18 cellular contexts compared by ENCODE assay signal in the genomic region with DNA sequence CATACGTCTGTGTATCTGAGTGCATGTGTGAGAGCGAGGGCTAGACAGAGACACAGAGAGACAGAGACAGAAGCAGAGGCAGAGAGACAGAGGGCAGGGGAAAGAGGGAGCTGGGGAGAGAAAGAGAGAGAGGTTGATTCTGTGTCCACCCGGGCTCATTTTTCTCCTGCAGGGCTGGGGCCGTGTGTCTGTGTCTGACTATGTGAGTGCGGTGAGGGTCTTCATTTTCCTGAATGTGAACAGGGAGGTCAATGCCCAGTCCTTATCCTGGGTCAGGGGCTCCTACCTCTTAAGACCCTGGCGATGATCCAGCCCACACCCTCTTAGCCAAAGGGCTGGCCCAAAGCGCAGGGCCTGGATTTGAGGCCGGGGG. TPM values are rescaled to one million over a fixed set of nuclear protein-coding genes. Genes with fewer than 3 reads are reported as not detected.
DNase-seq lines count a peak whose midpoint lies in the region; TF ChIP-seq lines count a peak whose summit lies in the region.
"Had no signal": no experiment of that assay in that cellular context is flagged by ENCODE, and none has a peak within 500 bp of the region (broad histone marks: within the 10 kb centered on the region; RNA-seq: fewer than 3 reads in every experiment).

No MANE protein-coding gene starts in this region.

- CTCF ChIA-PET in mammary epithelial cell (lab: Charles Lee; ENCODE audit: low non-redundant PET), result no interaction called here

- dilution Hi-C loops in mammary epithelial cell (cut with HindIII; ENCODE audit: low sequenced_read_pairs), result no loop called here

- peaks cover 50% of the 10 kb centered on the region; the same call in 1 of the 2 replicates for H3K27me3 ChIP-seq in BLaER1
- peaks cover 25% of the 10 kb centered on the region for H3K27me3 ChIP-seq in smooth muscle cell (ENCODE audit: low read depth)
- H3K27me3 ChIP-seq in mammary epithelial cell (ENCODE audit: insufficient read depth, low read length), result peaks cover 2% of the 10 kb centered on the region
- H3K27me3 ChIP-seq: ovary had no signal

- H3K4me1 ChIP-seq in BLaER1, result peaks cover 72% of the 10 kb centered on the region
- no peaks in the 10 kb centered on the region for H3K4me1 ChIP-seq in smooth muscle cell (ENCODE audit: low read depth)
- no peaks in the 10 kb centered on the region for H3K4me1 ChIP-seq in mammary epithelial cell (ENCODE audit: insufficient read depth, low read length)

- no peak overlapping the region for H3K4me3 ChIP-seq in BLaER1
- peak overlapping the region; percentile 57 for H3K4me3 ChIP-seq in iPS-18c (ENCODE audit: insufficient read depth, low read depth, low read length)
- peak overlapping the region; percentile 45 for H3K4me3 ChIP-seq in smooth muscle cell
- H3K4me3 ChIP-seq in mammary epithelial cell (replicated peaks in 1 of 3; ENCODE audit: insufficient read depth in 1 of 3, low read depth in 2 of 3, low read length in 3 of 3), result no peak overlapping the region
- H3K4me3 ChIP-seq: BLaER1 treated with 17β-estradiol and CSF1 and Interleukin-3, amounts not matched to agents 10 nM and 100 nM had no signal

- H2AFZ ChIP-seq in smooth muscle cell (ENCODE audit: low read depth), result no peak overlapping the region
- no peak overlapping the region for H2AFZ ChIP-seq in mammary epithelial cell (ENCODE audit: low read depth, low read length)

- H3K79me2 ChIP-seq in smooth muscle cell (ENCODE audit: low read depth) (no peaks in the 10 kb centered on the region), mammary epithelial cell (ENCODE audit: insufficient read depth, low read length) (no peaks in the 10 kb centered on the region)

- BruUV-seq in mammary epithelial cell (replicated peaks; lab: Mats Ljungman, UMichigan), result no TSS peak

- H3F3A ChIP-seq in smooth muscle cell (ENCODE audit: low read depth), result no peaks in the 10 kb centered on the region

- peak overlapping the region in 4 of 5 experiments; percentile 44 to 99 (median 76) for H3K27ac Mint-ChIP-seq in brain
- H3K27ac Mint-ChIP-seq: activated naive CD8-positive, alpha-beta T cell treated with anti-CD3 and anti-CD28 coated beads, Interleukin-2, amount 10 ng/mL, durations not matched to agents 7 days and 5 days had no signal

- peak overlapping the region; percentile 70; the same call in 1 of the 2 replicates for H3K4me2 ChIP-seq in BLaER1
- H3K4me2 ChIP-seq in smooth muscle cell, result peak overlapping the region; percentile 84
- H3K4me2 ChIP-seq in mammary epithelial cell (ENCODE audit: insufficient read depth, low read depth, low read length), result no peak overlapping the region

- DNase-seq in smooth muscle cell (lab: John Stamatoyannopoulos, UW; ENCODE audit: unreplicated experiment) (no peak), NCI-H524 (lab: John Stamatoyannopoulos, UW) (no peak), EL (no peak), mammary epithelial cell (no peak), MV-4-11 (lab: John Stamatoyannopoulos, UW) (no peak)
- DNase-seq: activated naive CD8-positive, alpha-beta T cell treated with anti-CD3 and anti-CD28 coated beads, Interleukin-2, amount 10 ng/mL, durations not matched to agents 7 days and 5 days; effector memory CD4-positive, alpha-beta T cell; kidney glomerular epithelial cell; NCI-H1417 treated with DMSO at 0.1 percent for 48 hours; NCI-H2171 treated with DMSO at 0.1 percent for 48 hours; NCI-H82; ovary; stimulated activated CD4-positive, alpha-beta T cell treated with anti-CD3 and anti-CD28 coated beads, Interleukin-2, amount 100 ng/mL, for 24 hours; T-helper 9 cell had no signal

- intact Hi-C loops in mammary epithelial cell (cut with micrococcal nuclease), result no loop called here

- H3K9me3 Mint-ChIP-seq in brain, result peaks cover 0 to 75% (median 5%) of the 10 kb centered on the region in 5 experiments
- H3K9me3 Mint-ChIP-seq: activated naive CD8-positive, alpha-beta T cell treated with anti-CD3 and anti-CD28 coated beads, Interleukin-2, amount 10 ng/mL, durations not matched to agents 7 days and 5 days had no signal

- in situ Hi-C loops in mammary epithelial cell (cut with MboI; ENCODE audit: low sequenced_read_pairs in 2 of 2), result no loop called here

- no peaks in the 10 kb centered on the region for H3K36me3 ChIP-seq in BLaER1
- H3K36me3 ChIP-seq in smooth muscle cell (ENCODE audit: low read depth), result no peaks in the 10 kb centered on the region
- H3K36me3 ChIP-seq in mammary epithelial cell (ENCODE audit: insufficient read depth, low read length), result no peaks in the 10 kb centered on the region
- H3K36me3 ChIP-seq: BLaER1 treated with 17β-estradiol and CSF1 and Interleukin-3, amounts not matched to agents 10 nM and 100 nM; ovary had no signal

- H3K27ac ChIP-seq in BLaER1, result no peak overlapping the region
- no peak overlapping the region for H3K27ac ChIP-seq in smooth muscle cell (ENCODE audit: low read depth)
- H3K27ac ChIP-seq in mammary epithelial cell (ENCODE audit: insufficient read depth, low read depth, low read length), result no peak overlapping the region
- H3K27ac ChIP-seq: BLaER1 treated with 17β-estradiol and CSF1 and Interleukin-3, amounts not matched to agents 10 nM and 100 nM; ovary had no signal

- H3K4me1 Mint-ChIP-seq in brain, result peaks cover 68% of the 10 kb centered on the region

- peak overlapping the region in 4 of 5 experiments; percentile 62 to 93 (median 88) for H3K4me3 Mint-ChIP-seq in brain
- H3K4me3 Mint-ChIP-seq: activated naive CD8-positive, alpha-beta T cell treated with anti-CD3 and anti-CD28 coated beads, Interleukin-2, amount 10 ng/mL, durations not matched to agents 7 days and 5 days had no signal

- H4K20me1 ChIP-seq in BLaER1 (no peaks in the 10 kb centered on the region), smooth muscle cell (ENCODE audit: low read depth) (no peaks in the 10 kb centered on the region), mammary epithelial cell (ENCODE audit: insufficient read depth, low read length) (no peaks in the 10 kb centered on the region)
- H4K20me1 ChIP-seq: BLaER1 treated with 17β-estradiol and CSF1 and Interleukin-3, amounts not matched to agents 10 nM and 100 nM had no signal

- TF ChIP-seq CTCF in brain (conservative IDR thresholded peaks at IDR 0.05) (no peak), smooth muscle cell (IDR thresholded peaks at IDR 0.05; ENCODE audit: borderline replicate concordance, insufficient read depth, poor library complexity, severe bottlenecking) (no peak), mammary epithelial cell (conservative IDR thresholded peaks at IDR 0.05 in 1 of 2, IDR thresholded peaks at IDR 0.05 in 1 of 2; ENCODE audit: extremely low read depth in 1 of 2, insufficient read depth in 1 of 2, low read depth in 1 of 2, low read length in 2 of 2) (no peak)

- WGBS in smooth muscle cell (ENCODE audit: low lambda C conversion rate), result 63% methylated on average over 6 of the region's 8 CpGs
- 72% methylated on average over 2 of the region's 8 CpGs for WGBS in mammary epithelial cell (ENCODE audit: low coverage, missing lambda C conversion rate)

- peaks cover 3% of the 10 kb centered on the region for H3K27me3 Mint-ChIP-seq in brain

- peaks cover 15% of the 10 kb centered on the region for H3K36me3 Mint-ChIP-seq in brain
- H3K36me3 Mint-ChIP-seq: activated naive CD8-positive, alpha-beta T cell treated with anti-CD3 and anti-CD28 coated beads, Interleukin-2, amount 10 ng/mL, durations not matched to agents 7 days and 5 days had no signal

- H3K9me3 ChIP-seq in BLaER1, result no peaks in the 10 kb centered on the region
- H3K9me3 ChIP-seq in iPS-18c (ENCODE audit: control insufficient read depth, insufficient read depth, low read length), result peaks cover 2% of the 10 kb centered on the region
- no peaks in the 10 kb centered on the region for H3K9me3 ChIP-seq in smooth muscle cell (replicated peaks; ENCODE audit: low read depth)
- no peaks in the 10 kb centered on the region for H3K9me3 ChIP-seq in mammary epithelial cell (replicated peaks; ENCODE audit: insufficient read depth, low read length)
- H3K9me3 ChIP-seq: BLaER1 treated with 17β-estradiol and CSF1 and Interleukin-3, amounts not matched to agents 10 nM and 100 nM; ovary had no signal

- H3K9ac ChIP-seq in BLaER1, result no peak overlapping the region
- H3K9ac ChIP-seq in smooth muscle cell (ENCODE audit: low read depth), result no peak overlapping the region
- H3K9ac ChIP-seq in mammary epithelial cell (ENCODE audit: insufficient read depth, low read length), result no peak overlapping the region
- H3K9ac ChIP-seq: BLaER1 treated with 17β-estradiol and CSF1 and Interleukin-3, amounts not matched to agents 10 nM and 100 nM had no signal

RNA-seq across cellular contexts. Expression of a gene that starts 17.7 kb away (rescaled TPM):
- polyA plus RNA-seq in brain (ENCODE audit: insufficient read depth, low read depth, low replicate concordance) (52.9 TPM), smooth muscle cell (1.7 and 2.2 TPM in 2 replicates), mammary epithelial cell (not detected)
- total RNA-seq in smooth muscle cell (8.6 and 10.1 TPM in 2 replicates), mammary epithelial cell (not detected)
- polyA minus RNA-seq in mammary epithelial cell, result not detected
- total RNA-seq: activated naive CD8-positive, alpha-beta T cell treated with anti-CD3 and anti-CD28 coated beads, Interleukin-2, amount 10 ng/mL, durations not matched to agents 7 days and 5 days had no signal

RNA-seq across cellular contexts. Expression of a gene that starts 36.9 kb away (rescaled TPM):
- polyA plus RNA-seq in brain (ENCODE audit: insufficient read depth, low read depth, low replicate concordance) (58.1 TPM), smooth muscle cell (0.89 TPM in 1 of 2 replicates, not detected in the other), mammary epithelial cell (not detected)
- total RNA-seq in smooth muscle cell (not detected in 2 replicates), mammary epithelial cell (not detected)
- not detected for polyA minus RNA-seq in mammary epithelial cell
- total RNA-seq: activated naive CD8-positive, alpha-beta T cell treated with anti-CD3 and anti-CD28 coated beads, Interleukin-2, amount 10 ng/mL, durations not matched to agents 7 days and 5 days; ovary had no signal
- polyA plus RNA-seq: ovary had no signal

RNA-seq across cellular contexts. Expression of a gene that starts 39.6 kb away (rescaled TPM):
- polyA plus RNA-seq in brain (ENCODE audit: insufficient read depth, low read depth, low replicate concordance) (36.8 TPM), smooth muscle cell (77.6 and 85.1 TPM in 2 replicates), mammary epithelial cell (41.6 TPM)
- total RNA-seq in smooth muscle cell (17.1 and 32.0 TPM in 2 replicates), mammary epithelial cell (10 to 100 TPM; 17.3 to 71.1 TPM)
- 1.4 TPM for polyA minus RNA-seq in mammary epithelial cell

Comparison
In these comparisons a context has a peak if more than half of its experiments do, and no peak if none do; other contexts are left out.
1. H3K4me3 ChIP-seq: peak in iPS-18c (single experiment) and smooth muscle cell (single experiment); none in BLaER1 (single experiment) and mammary epithelial cell (0 of 3).
2. RNA of a gene that starts 17.7 kb away (polyA plus RNA-seq): 52.9 TPM in brain (single experiment); 1.7 to 2.2 TPM in smooth muscle cell and not detected in mammary epithelial cell (single experiment); every median in the first group is over 10 times any median in the second.
3. RNA of a gene that starts 36.9 kb away (polyA plus RNA-seq): 58.1 TPM in brain (single experiment); 0.89 TPM in smooth muscle cell and not detected in mammary epithelial cell (single experiment); every median in the first group is over 10 times any median in the second.